In the genomic region with DNA sequence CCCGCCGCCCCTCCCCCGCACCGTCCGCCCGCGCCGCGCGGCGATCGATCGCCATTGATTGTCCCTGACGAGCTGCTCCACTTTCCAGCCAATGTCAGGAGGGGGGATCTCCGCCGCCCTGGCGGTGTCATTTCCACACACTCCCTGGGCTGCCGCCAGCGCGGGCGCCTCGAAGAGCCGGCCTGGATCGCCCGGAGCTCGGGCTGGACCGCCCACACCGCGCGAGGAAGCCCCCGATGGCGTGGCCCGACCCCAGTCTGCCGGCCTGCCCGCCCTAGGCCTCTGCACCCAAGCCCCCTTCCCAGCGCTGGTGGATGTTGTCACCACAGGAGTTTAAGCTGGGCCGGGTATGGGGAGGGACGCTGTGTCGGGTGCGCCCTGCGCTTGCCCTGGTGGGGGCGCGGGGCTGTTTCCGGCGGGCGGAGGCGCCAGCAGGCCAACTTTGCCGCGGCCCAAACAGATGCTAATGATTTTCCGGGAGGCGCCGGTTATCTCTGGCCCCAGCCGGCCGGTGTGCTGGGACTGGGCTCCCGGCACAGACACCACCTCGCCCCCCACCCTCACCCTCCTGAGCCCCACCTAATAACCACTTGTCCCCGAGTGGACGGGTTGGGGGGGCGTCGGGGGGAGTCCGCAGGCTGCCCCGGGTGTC, we compare ENCODE assay signal across 8 cellular contexts. TPM values are rescaled to one million over a fixed set of nuclear protein-coding genes. Genes with fewer than 3 reads are reported as not detected.
A peak's percentile ranks its signal among the peaks of the same experiment; 100 is the strongest.
DNase-seq lines count a peak whose midpoint lies in the region; ATAC-seq, FAIRE-seq and TF ChIP-seq lines count a peak whose summit lies in the region.

No MANE protein-coding gene starts in this region.

- H3K27me3 Mint-ChIP-seq in T-helper 17 cell (no peaks in the 10 kb centered on the region), chondrocyte (ENCODE audit: low read depth) (no peaks in the 10 kb centered on the region)

- H3K4me3 Mint-ChIP-seq in T-helper 17 cell (peak overlapping the region; percentile 76), chondrocyte (ENCODE audit: unreplicated experiment) (peak overlapping the region; percentile 67)

- TF ChIP-seq CTCF in D721Med (IDR thresholded peaks at IDR 0.05; ENCODE audit: insufficient read depth, missing control alignments), result no peak
- TF ChIP-seq CTCF in chondrocyte (IDR thresholded peaks at IDR 0.05), result peak; percentile 65

- peaks cover 3% of the 10 kb centered on the region for H3K36me3 Mint-ChIP-seq in T-helper 17 cell (ENCODE audit: low read depth)
- H3K36me3 Mint-ChIP-seq in chondrocyte (ENCODE audit: low read depth), result no peaks in the 10 kb centered on the region

- ATAC-seq in GM21717 (IDR thresholded peaks at IDR 0.05; ENCODE audit: unreplicated experiment) (peak; percentile 23), T-helper 17 cell (peak; percentile 50), HG03442 (IDR thresholded peaks at IDR 0.05; ENCODE audit: unreplicated experiment) (no peak)

- H3K27ac Mint-ChIP-seq in T-helper 17 cell (no peak overlapping the region), chondrocyte (ENCODE audit: unreplicated experiment) (peak overlapping the region; percentile 95)

- FAIRE-seq in D721Med (lab: Jason Lieb, UNC), result no peak

- peak; percentile 91 for DNase-seq in D721Med (ENCODE audit: insufficient read length, low spot score)
- peak; percentile 63 for DNase-seq in NCI-H1092 treated with DMSO at 0.1 percent for 48 hours (lab: John Stamatoyannopoulos, UW)
- DNase-seq in T-helper 17 cell, result peak in 2 of 3 donors; percentile 31 to 38
- DNase-seq in chondrocyte (ENCODE audit: low spot score), result no peak
- peak; percentile 93 for DNase-seq in islet precursor cell

- H3K9me3 ChIP-seq in T-helper 17 cell (ENCODE audit: control insufficient read depth, low read length, poor library complexity, severe bottlenecking), result no peaks in the 10 kb centered on the region

- H3K4me3 ChIP-seq in skin epidermis, result peak overlapping the region; percentile 28 to 38 (median 35)

- H3K4me1 Mint-ChIP-seq in T-helper 17 cell (peaks cover 34% of the 10 kb centered on the region), chondrocyte (ENCODE audit: low read depth) (peaks cover 55% of the 10 kb centered on the region)

- H3K27ac ChIP-seq in skin epidermis, result peak overlapping the region in 20 of 21 experiments; percentile 66 to 92 (median 86)

- H3K9me3 Mint-ChIP-seq in chondrocyte (ENCODE audit: low read depth), result no peaks in the 10 kb centered on the region

RNA-seq across cellular contexts. Expression of a gene that starts 10.6 kb away (rescaled TPM):
- total RNA-seq in T-helper 17 cell (1 to 10 TPM; 3.2 to 4.3 TPM), chondrocyte (144 to 193 TPM (median 145 TPM) in 3 replicates)

Comparison
In these comparisons a context has a peak if more than half of its experiments do, and no peak if none do; other contexts are left out.
1. RNA of a gene that starts 10.6 kb away (total RNA-seq): 144 to 193 TPM in chondrocyte; 3.2 to 4.3 TPM in T-helper 17 cell; every median in the first group is over 10 times any median in the second.